Comparison of ENCODE assay signal across 22 cellular contexts in the genomic region with DNA sequence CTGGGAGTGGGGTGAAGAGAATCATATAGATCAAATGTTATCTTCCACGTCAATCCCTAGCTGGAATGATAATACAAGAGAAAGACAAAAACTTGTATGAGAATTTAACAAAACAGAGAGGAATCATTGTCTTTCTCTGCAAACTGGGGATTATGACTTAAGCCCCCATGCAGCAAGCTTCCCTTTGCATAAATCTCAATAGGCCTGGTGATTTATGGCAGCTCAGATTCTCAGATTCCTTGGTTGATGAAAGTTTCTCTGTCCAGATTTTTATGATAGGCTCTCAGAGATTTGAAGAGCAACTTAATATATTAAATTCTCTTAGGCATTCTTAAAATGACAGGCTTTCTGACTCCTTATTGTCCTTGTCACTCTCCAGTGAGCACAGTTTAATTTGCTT.
"Had no signal": no experiment of that assay in that cellular context is flagged by ENCODE, and none has a peak within 500 bp of the region (broad histone marks: within the 10 kb centered on the region; RNA-seq: fewer than 3 reads in every experiment).

No MANE protein-coding gene starts in this region.

- ATAC-seq: left lung; naive thymus-derived CD8-positive, alpha-beta T cell; psoas muscle; right cardiac atrium had no signal

- H3K27me3 ChIP-seq: breast epithelium, esophagus squamous epithelium, left lung, tibial artery had no signal

- H3K9me3 ChIP-seq: breast epithelium, esophagus squamous epithelium, left lung, neutrophil, ovary, psoas muscle, tibial artery had no signal

- H3K27ac Mint-ChIP-seq: endodermal cell had no signal

- H3K36me3 ChIP-seq: breast epithelium, esophagus squamous epithelium, left lung, neutrophil, ovary, tibial artery had no signal

- DNase-seq: activated CD4-positive, alpha-beta T cell treated with anti-CD3 and anti-CD28 coated beads, Interleukin-2, amount 50 U/mL, for 48 hours; activated effector memory CD4-positive, alpha-beta T cell treated with anti-CD3 and anti-CD28 coated beads, Interleukin-2, amount 50 U/mL, for 16 hours; activated naive CD4-positive, alpha-beta T cell treated with anti-CD3 and anti-CD28 coated beads, Interleukin-2, amount 50 U/mL, for 16 hours; activated T-cell treated with anti-CD3 and anti-CD28 coated beads, Interleukin-2, amount 50 U/mL, for 72 hours; amniotic stem cell; endodermal cell; esophagus squamous epithelium; left lung; naive thymus-derived CD8-positive, alpha-beta T cell; ovary; psoas muscle; right cardiac atrium; stimulated activated CD4-positive, alpha-beta T cell treated with anti-CD3 and anti-CD28 coated beads, Interleukin-12 subunit alpha, Interleukin-12 subunit beta, amount 100 ng/mL, for 4 hours; T-helper 1 cell; T-helper 9 cell; tibial artery had no signal

- H3K27me3 Mint-ChIP-seq: naive thymus-derived CD8-positive, alpha-beta T cell; stimulated activated naive CD8-positive, alpha-beta T cell treated with anti-CD3 and anti-CD28 coated beads, Interleukin-15, Interleukin-2, amounts not matched to agents 100 ng/mL and 50 ng/mL, for 24 hours had no signal

- H3K4me3 Mint-ChIP-seq: endodermal cell had no signal

- FAIRE-seq: keratinocyte had no signal

- H3K4me1 ChIP-seq: breast epithelium, esophagus squamous epithelium, left lung, psoas muscle, tibial artery had no signal

- H3K4me3 ChIP-seq: breast epithelium, coronary artery, esophagus squamous epithelium, left lung, lung, ovary, psoas muscle, tibial artery had no signal

- H3K27ac ChIP-seq: breast epithelium, coronary artery, esophagus squamous epithelium, left lung, neutrophil, ovary, psoas muscle, tibial artery had no signal

- H3K9me3 Mint-ChIP-seq: activated T-cell treated with anti-CD3 and anti-CD28 coated beads, Interleukin-2, amount 50 U/mL, for 72 hours; endodermal cell; stimulated activated naive CD8-positive, alpha-beta T cell treated with anti-CD3 and anti-CD28 coated beads, Interleukin-15, Interleukin-2, amounts not matched to agents 100 ng/mL and 50 ng/mL, for 24 hours had no signal
